Comparison of ENCODE assay signal across 8 cellular contexts in the genomic region with DNA sequence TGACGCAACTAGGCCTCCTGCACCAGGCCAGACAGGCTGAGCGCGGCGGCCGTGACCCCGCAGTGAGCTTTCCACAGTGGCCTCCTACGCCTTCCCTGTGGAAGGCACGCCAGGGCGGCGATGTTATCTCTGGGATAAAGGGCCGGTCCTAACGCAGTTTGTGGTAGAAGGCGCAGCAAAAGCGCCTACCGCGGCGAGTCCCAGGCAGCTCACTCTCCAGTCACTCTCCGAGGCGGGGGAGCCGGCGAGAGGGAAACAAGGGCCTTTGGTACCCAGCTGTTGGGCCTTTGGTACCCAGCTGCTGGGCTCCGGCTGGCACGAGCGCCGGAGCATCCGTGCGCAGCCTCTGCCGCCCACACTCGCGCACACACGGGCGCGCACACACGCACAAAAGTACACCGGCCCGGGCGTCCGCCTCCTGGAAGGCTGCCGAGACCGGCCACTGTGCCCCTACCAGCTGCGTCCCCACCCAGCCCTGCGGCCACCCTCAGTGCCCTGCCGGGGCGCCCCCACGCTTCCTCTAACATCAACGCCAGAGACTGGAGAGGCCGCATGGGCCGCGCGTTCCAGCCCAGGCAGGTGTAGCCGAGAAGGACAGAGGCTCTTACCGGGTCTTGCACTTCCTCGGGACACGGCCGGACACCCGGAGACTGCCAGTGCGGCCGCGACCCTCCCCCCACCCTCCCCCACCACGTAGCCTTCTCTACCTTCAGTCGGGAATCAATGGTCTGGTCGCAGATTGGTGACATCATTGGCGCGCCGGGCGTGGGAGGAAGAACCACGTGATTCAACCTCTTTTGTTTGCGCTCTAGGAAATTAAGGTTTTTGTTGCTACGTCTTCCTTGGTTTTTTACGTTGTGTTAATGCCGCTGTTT. TPM values are rescaled to one million over a fixed set of nuclear protein-coding genes. Genes with fewer than 3 reads are reported as not detected.
DNase-seq lines count a peak whose midpoint lies in the region; ATAC-seq and TF ChIP-seq lines count a peak whose summit lies in the region.

No MANE protein-coding gene starts in this region.

- H3K9me3 ChIP-seq in breast epithelium (no peaks in the 10 kb centered on the region), skeletal muscle tissue (ENCODE audit: control insufficient read depth in 3 of 3, low read length in 3 of 3) (peaks cover 0 to 4% (median 0%) of the 10 kb centered on the region in 3 donors)

- H3K4me3 ChIP-seq in GM12875 (ENCODE audit: low read depth, low read length) (peak overlapping the region; percentile 84), WI38 (ENCODE audit: low read depth, low read length) (peak overlapping the region; percentile 94), breast epithelium (peak overlapping the region; percentile 93 to 97 (median 94)), skeletal muscle tissue (ENCODE audit: low read length in 3 of 3) (peak overlapping the region; percentile 81 to 86 (median 85))

- H3K4me1 ChIP-seq in breast epithelium (peaks cover 0 to 4% of the 10 kb centered on the region in 2 donors), skeletal muscle tissue (ENCODE audit: control insufficient read depth in 3 of 3, insufficient read depth in 3 of 3, low read length in 3 of 3) (peaks cover 8 to 28% (median 13%) of the 10 kb centered on the region in 3 donors)

- TF ChIP-seq POLR2A in breast epithelium (IDR thresholded peaks at IDR 0.05), result no peak

- DNase-seq in NCI-H2196 treated with DMSO at 0.1 percent for 48 hours (lab: John Stamatoyannopoulos, UW; ENCODE audit: unreplicated experiment) (peak; percentile 70), breast epithelium (ENCODE audit: low spot score in 2 of 2) (peak; percentile 84 to 90), iPS-NIHi11 (ENCODE audit: low spot score) (peak; percentile 91)

- no peaks in the 10 kb centered on the region for H3K36me3 ChIP-seq in breast epithelium
- H3K36me3 ChIP-seq in skeletal muscle tissue (ENCODE audit: control insufficient read depth in 3 of 3, insufficient read depth in 3 of 3, low read length in 3 of 3), result peaks cover 0 to 2% (median 0%) of the 10 kb centered on the region in 3 donors

- intact Hi-C loops in breast epithelium (cut with DNase I; ENCODE audit: low total_unique reads), result no loop called here

- ATAC-seq in HG03045 (IDR thresholded peaks at IDR 0.05; ENCODE audit: unreplicated experiment), result peak; percentile 53
- no peak for ATAC-seq in GM21360 (IDR thresholded peaks at IDR 0.05; ENCODE audit: unreplicated experiment)

- H3K27ac ChIP-seq in breast epithelium, result peak overlapping the region; percentile 96
- H3K27ac ChIP-seq in skeletal muscle tissue (ENCODE audit: low read depth, low read length), result peak overlapping the region; percentile 84

- TF ChIP-seq CTCF in GM12875 (IDR thresholded peaks at IDR 0.05; ENCODE audit: borderline replicate concordance, insufficient read depth, low read depth, low read length), result 0 out of 2 replicates have a peak, but pooled peaks have one; percentile 1
- TF ChIP-seq CTCF in WI38 (IDR thresholded peaks at IDR 0.05; ENCODE audit: low read depth, low read length), result no peak
- TF ChIP-seq CTCF in breast epithelium (IDR thresholded peaks at IDR 0.05), result no peak

- no peaks in the 10 kb centered on the region for H3K27me3 ChIP-seq in breast epithelium
- H3K27me3 ChIP-seq in skeletal muscle tissue (ENCODE audit: control insufficient read depth in 3 of 3, insufficient read depth in 3 of 3, low read length in 3 of 3), result no peaks in the 10 kb centered on the region

- peak overlapping the region; percentile 83 to 88 (median 84) for H3K9ac ChIP-seq in skeletal muscle tissue (ENCODE audit: low read depth in 1 of 3, low read length in 3 of 3)

RNA-seq across cellular contexts. Expression of gene ADAR, which starts 19.5 kb away (rescaled TPM):
- 100 to 1,000 TPM in 2 of 3 donors, 10 to 100 TPM in 1; 71.4 to 115 (median 104) TPM for total RNA-seq in breast epithelium
- total RNA-seq in skeletal muscle tissue, result 32.4 TPM

RNA-seq across cellular contexts. Expression of gene CHRNB2, which starts 59.9 kb away (rescaled TPM):
- total RNA-seq in breast epithelium (1 to 10 TPM in 1 of 3 donors, under 1 TPM in 2; 0.16 to 1.3 (median 0.73) TPM), skeletal muscle tissue (under 0.01 TPM)
